In genomic region chr22:37746366-37747089, GRCh38 we compare ENCODE assay signal across 8 cellular contexts. TPM values are rescaled to one million over a fixed set of nuclear protein-coding genes. Genes with fewer than 3 reads are reported as not detected.
DNase-seq lines count a peak whose midpoint lies in the region; ATAC-seq and TF ChIP-seq lines count a peak whose summit lies in the region.

No MANE protein-coding gene starts in this region.

- H4K20me1 ChIP-seq in OCI-LY1 (ENCODE audit: insufficient read depth, low read length) = no peaks in the 10 kb centered on the region

- H3K4me1 Mint-ChIP-seq in brain = peaks cover 55% of the 10 kb centered on the region

- H2AFZ ChIP-seq in OCI-LY1 (ENCODE audit: low read length) = no peak overlapping the region

- H3K36me3 Mint-ChIP-seq in brain = no peaks in the 10 kb centered on the region

- POLR2A ChIA-PET in BJ (lab: Charles Lee) = no interaction called here

- H3K4me1 ChIP-seq in OCI-LY1 (ENCODE audit: insufficient read depth, low read length, severe bottlenecking) (peaks cover 22% of the 10 kb centered on the region), lower lobe of right lung (peaks cover 64% of the 10 kb centered on the region), transverse colon (peaks cover 45 to 75% (median 57%) of the 10 kb centered on the region in 4 donors)

- H3K9me3 ChIP-seq in OCI-LY1 (ENCODE audit: low read length) (no peaks in the 10 kb centered on the region), lower lobe of right lung (no peaks in the 10 kb centered on the region), transverse colon (no peaks in the 10 kb centered on the region)

- in situ Hi-C loops in transverse colon (cut with MboI; ENCODE audit: low pct_ligation_motif_present in 1 of 4, low pct_unique_long_range_greater_than_20kb in 1 of 4, low sequenced_read_pairs in 3 of 4) = no loop called here

- peak overlapping the region; percentile 24 to 87 (median 60) for H3K27ac Mint-ChIP-seq in brain

- ATAC-seq in GM21515 (IDR thresholded peaks at IDR 0.05; ENCODE audit: unreplicated experiment) (peak; percentile 34), lower lobe of right lung (peak; percentile 16 to 37)

- no peaks in the 10 kb centered on the region for H3K9me3 Mint-ChIP-seq in brain

- H3K4me3 Mint-ChIP-seq in brain = peak overlapping the region; percentile 85 to 93 (median 88)

- TF ChIP-seq CTCF in BJ (IDR thresholded peaks at IDR 0.05; ENCODE audit: insufficient read depth, low read depth, low read length) (no peak), OCI-LY1 (IDR thresholded peaks at IDR 0.05; ENCODE audit: low read length) (no peak), brain (conservative IDR thresholded peaks at IDR 0.05) (no peak), lower lobe of right lung (IDR thresholded peaks at IDR 0.05) (no peak), transverse colon (IDR thresholded peaks at IDR 0.05) (no peak)

- H3K79me2 ChIP-seq in OCI-LY1 (ENCODE audit: insufficient read depth, low read length) = no peaks in the 10 kb centered on the region

- intact Hi-C loops in lower lobe of right lung (cut with DNase I) (no loop called here), transverse colon (cut with DNase I; ENCODE audit: low total_unique reads) (no loop called here)

- DNase-seq in BJ (ENCODE audit: low read depth) (no peak), lower lobe of right lung (peak; percentile 60), transverse colon (no peak), HT-29 (ENCODE audit: low spot score) (no peak), epidermal melanocyte (ENCODE audit: insufficient read length, low spot score) (no peak)

- 1% methylated on average over 33 of the region's 64 CpGs; no CpG with 5 or more reads in 1 of the 2 donors for WGBS in transverse colon (ENCODE audit: low coverage in 1 of 2), 2 donors

- H3K4me3 ChIP-seq in BJ (ENCODE audit: low read depth, low read length) (peak overlapping the region; percentile 96), OCI-LY1 (ENCODE audit: low read depth, low read length, poor library complexity, severe bottlenecking) (peak overlapping the region; percentile 97), lower lobe of right lung (peak overlapping the region; percentile 97), transverse colon (peak overlapping the region; percentile 74 to 96 (median 90))

- H3F3A ChIP-seq in OCI-LY1 (ENCODE audit: insufficient read depth, low read length) = no peaks in the 10 kb centered on the region

- H3K9ac ChIP-seq in OCI-LY1 (ENCODE audit: low read length) = peak overlapping the region; percentile 95

- CTCF ChIA-PET in BJ (lab: Yijun Ruan, JAX) = no interaction called here

- H3K36me3 ChIP-seq in BJ (ENCODE audit: control insufficient read depth, insufficient read depth, low read length) (peaks cover 2% of the 10 kb centered on the region), OCI-LY1 (ENCODE audit: insufficient read depth, low read length) (peaks cover 6% of the 10 kb centered on the region; the same call in 1 of the 2 replicates), lower lobe of right lung (no peaks in the 10 kb centered on the region), transverse colon (no peaks in the 10 kb centered on the region)

- H3K27ac ChIP-seq in OCI-LY1 (ENCODE audit: low read depth, low read length, poor library complexity, severe bottlenecking) (peak overlapping the region; percentile 1), lower lobe of right lung (peak overlapping the region; percentile 94), transverse colon (peak overlapping the region; percentile 92 to 98 (median 96))

- peak overlapping the region; percentile 80 for H3K4me2 ChIP-seq in OCI-LY1 (ENCODE audit: low read length)

- no peak for TF ChIP-seq POLR2A in transverse colon (IDR thresholded peaks at IDR 0.05)

- H3K9me2 ChIP-seq in OCI-LY1 (ENCODE audit: low read depth, low read length) = no peaks in the 10 kb centered on the region

- TF ChIP-seq EP300 in transverse colon (IDR thresholded peaks at IDR 0.05; ENCODE audit: low read depth) = no peak

- H3K27me3 ChIP-seq in BJ (ENCODE audit: control insufficient read depth, insufficient read depth, low read length) = no peaks in the 10 kb centered on the region
- H3K27me3 ChIP-seq in OCI-LY1 (ENCODE audit: insufficient read depth, low read length) = no peaks in the 10 kb centered on the region
- no peaks in the 10 kb centered on the region for H3K27me3 ChIP-seq in lower lobe of right lung (ENCODE audit: low read depth)
- no peaks in the 10 kb centered on the region for H3K27me3 ChIP-seq in transverse colon

- peaks cover 7% of the 10 kb centered on the region for H3K27me3 Mint-ChIP-seq in brain

RNA-seq across cellular contexts. Expression of gene TRIOBP, which starts 49.7 kb away (rescaled TPM):
- polyA plus RNA-seq in BJ (2011; rRNA removed) = 52.0 and 73.9 TPM in 2 replicates
- 86.6 and 99.0 TPM in 2 replicates for polyA minus RNA-seq in BJ (2011; rRNA and poly(A)+ RNA removed)
- 18.3 TPM for polyA plus RNA-seq in brain (ENCODE audit: insufficient read depth, low read depth, low replicate concordance)
- total RNA-seq in lower lobe of right lung = 78.8 TPM
- 100 to 1,000 TPM; 121 to 265 (median 129) TPM for total RNA-seq in transverse colon
- 91.3 and 98.4 TPM in 2 replicates for total RNA-seq in HT-29 (2014; rRNA removed; shearing (Covaris generic))

Comparison
In these comparisons a context has a peak if more than half of its experiments do, and no peak if none do; other contexts are left out.
1. H3K27ac ChIP-seq: peak in every context shown above with its lines; median percentile 96 in transverse colon; 94 in lower lobe of right lung; 1 in OCI-LY1.